Comparison of ENCODE assay signal across 1 cellular context in the genomic region with DNA sequence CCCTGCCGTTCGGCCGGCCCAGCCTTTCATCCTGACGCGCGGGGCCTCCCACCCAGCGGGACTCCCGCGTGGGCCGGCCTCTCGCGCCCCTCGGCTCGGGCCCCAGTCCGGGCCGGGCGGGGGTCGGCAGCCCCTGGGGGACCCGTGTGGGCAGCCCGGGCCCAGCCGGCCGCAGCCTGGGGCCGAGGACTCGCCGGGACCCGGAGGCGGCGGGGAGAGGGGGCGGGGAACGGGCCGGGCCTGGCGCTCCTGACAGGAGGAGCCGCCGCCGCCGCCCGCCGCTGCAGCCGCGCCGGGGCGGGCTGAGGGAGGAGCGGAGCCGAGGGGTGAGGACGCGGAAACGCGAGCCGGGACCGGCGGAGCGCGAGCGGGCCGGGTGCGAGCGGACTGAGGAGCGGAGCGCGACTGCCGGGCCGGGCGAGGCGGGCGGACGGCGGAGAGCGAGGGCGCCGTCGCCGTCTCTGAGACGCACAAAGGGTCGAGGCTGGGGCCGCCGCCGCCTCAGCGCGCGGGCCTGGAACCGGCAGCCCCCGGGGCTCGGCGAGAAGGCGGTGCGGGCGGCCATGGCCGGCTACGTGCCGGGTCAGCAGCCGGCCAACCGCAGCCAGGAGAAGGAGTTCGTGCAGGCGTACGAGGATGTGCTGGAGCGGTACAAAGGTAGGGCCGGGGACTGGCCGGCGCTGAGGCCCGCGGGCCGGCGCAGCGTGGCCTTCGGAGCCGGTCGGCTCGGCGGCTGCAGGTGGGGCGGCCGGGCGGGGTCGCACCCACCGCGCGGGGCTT.
TF ChIP-seq lines count a peak whose summit lies in the region.

No MANE protein-coding gene starts in this region.

TF ChIP-seq in K562, 482 proteins besides CTCF, POLR2A, EP300 and RAD21 (continued from another document and continues in another):
- TF ChIP-seq, protein P1, sequence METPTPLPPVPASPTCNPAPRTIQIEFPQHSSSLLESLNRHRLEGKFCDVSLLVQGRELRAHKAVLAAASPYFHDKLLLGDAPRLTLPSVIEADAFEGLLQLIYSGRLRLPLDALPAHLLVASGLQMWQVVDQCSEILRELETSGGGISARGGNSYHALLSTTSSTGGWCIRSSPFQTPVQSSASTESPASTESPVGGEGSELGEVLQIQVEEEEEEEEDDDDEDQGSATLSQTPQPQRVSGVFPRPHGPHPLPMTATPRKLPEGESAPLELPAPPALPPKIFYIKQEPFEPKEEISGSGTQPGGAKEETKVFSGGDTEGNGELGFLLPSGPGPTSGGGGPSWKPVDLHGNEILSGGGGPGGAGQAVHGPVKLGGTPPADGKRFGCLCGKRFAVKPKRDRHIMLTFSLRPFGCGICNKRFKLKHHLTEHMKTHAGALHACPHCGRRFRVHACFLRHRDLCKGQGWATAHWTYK (CRISPR knock-in tag; IDR thresholded peaks at IDR 0.05): 0 out of 2 replicates have a peak, but pooled peaks have one; percentile 8
- TF ChIP-seq FIP1L1 (IDR thresholded peaks at IDR 0.05; ENCODE audit: low read depth, low read length, poor library complexity, severe bottlenecking) (no peak), SUPT5H (IDR thresholded peaks at IDR 0.05) (no peak), GATAD2B (IDR thresholded peaks at IDR 0.05; ENCODE audit: borderline replicate concordance) (peak; percentile 89), CHD4 (IDR thresholded peaks at IDR 0.05; ENCODE audit: insufficient read depth, insufficient replicate concordance, low read depth, low read length, poor library complexity, severe bottlenecking) (no peak), SAP30 (IDR thresholded peaks at IDR 0.05; ENCODE audit: borderline replicate concordance, insufficient read depth, low read depth, low read length, poor library complexity, severe bottlenecking) (peak; percentile 88), U2AF2 (optimal IDR thresholded peaks at IDR 0.05; ENCODE audit: low read depth, low read length) (no peak), CREM (IDR thresholded peaks at IDR 0.05; ENCODE audit: low read depth) (peak; percentile 44; the same call in 1 of the 2 replicates), YY1 (IDR thresholded peaks at IDR 0.05; ENCODE audit: borderline replicate concordance in 1 of 3, control insufficient read depth in 1 of 3, extremely low read depth in 1 of 3, insufficient read depth in 3 of 3, insufficient read length in 1 of 3, insufficient replicate concordance in 2 of 3, low read depth in 1 of 3, low read length in 2 of 3) (peak; percentile 21 to 83 (median 70)), PCBP1 (IDR thresholded peaks at IDR 0.05; ENCODE audit: low read depth, low read length, poor library complexity, severe bottlenecking) (no peak), ZNF217 (CRISPR knock-in tag; IDR thresholded peaks at IDR 0.05) (no peak), MTA1 (IDR thresholded peaks at IDR 0.05; ENCODE audit: borderline replicate concordance) (no peak), LCOR (CRISPR knock-in tag; IDR thresholded peaks at IDR 0.05) (no peak), NFRKB (IDR thresholded peaks at IDR 0.05; ENCODE audit: low read depth) (no peak), ZNF583 (CRISPR knock-in tag; IDR thresholded peaks at IDR 0.05) (no peak), ZNF140 (CRISPR knock-in tag; IDR thresholded peaks at IDR 0.05) (no peak), ZNF165 (CRISPR knock-in tag; IDR thresholded peaks at IDR 0.05; ENCODE audit: borderline replicate concordance) (no peak), SIN3B (IDR thresholded peaks at IDR 0.05; ENCODE audit: low read depth) (no peak; the same call in none of the 2 replicates), RBM39 (optimal IDR thresholded peaks at IDR 0.05; ENCODE audit: low read depth, low read length) (no peak), RBM25 (IDR thresholded peaks at IDR 0.05; ENCODE audit: low read depth, low read length, severe bottlenecking) (peak; percentile 8), RBM15 (IDR thresholded peaks at IDR 0.05; ENCODE audit: insufficient read depth, low read length) (no peak), MCM7 (IDR thresholded peaks at IDR 0.05) (no peak), SRSF3 (IDR thresholded peaks at IDR 0.05; ENCODE audit: insufficient read depth, low read length) (no peak), ZKSCAN1 (IDR thresholded peaks at IDR 0.05; ENCODE audit: low read depth, low read length) (no peak), DMBX1 (CRISPR knock-in tag; IDR thresholded peaks at IDR 0.05; ENCODE audit: borderline replicate concordance) (no peak), EWSR1 (IDR thresholded peaks at IDR 0.05; ENCODE audit: borderline replicate concordance, low read depth, partially characterized antibody) (no peak), SAFB (IDR thresholded peaks at IDR 0.05; ENCODE audit: borderline replicate concordance, low read depth, low read length) (0 out of 2 replicates have a peak, but pooled peaks have one; percentile 37), GTF2A2 (tag; IDR thresholded peaks at IDR 0.05) (no peak), MED1 (CRISPR knock-in tag; IDR thresholded peaks at IDR 0.05; ENCODE audit: borderline replicate concordance) (peak; percentile 82; the same call in 1 of the 2 replicates), STAT5A (IDR thresholded peaks at IDR 0.05; ENCODE audit: borderline replicate concordance, low read length) (no peak), SREBF1 (IDR thresholded peaks at IDR 0.05; ENCODE audit: borderline replicate concordance, low read depth, low read length) (no peak), CCNT2 (IDR thresholded peaks at IDR 0.05; ENCODE audit: borderline replicate concordance, extremely low read depth, insufficient read length, low read depth, low read length) (peak; percentile 65), SMARCC2 (IDR thresholded peaks at IDR 0.05; ENCODE audit: low read depth) (no peak), ZNF3 (CRISPR knock-in tag; IDR thresholded peaks at IDR 0.05) (no peak), NFIX (CRISPR knock-in tag; IDR thresholded peaks at IDR 0.05; ENCODE audit: low read depth) (no peak), ZNF253 (CRISPR knock-in tag; conservative IDR thresholded peaks at IDR 0.05) (no peak)
- TF ChIP-seq, protein P2, sequence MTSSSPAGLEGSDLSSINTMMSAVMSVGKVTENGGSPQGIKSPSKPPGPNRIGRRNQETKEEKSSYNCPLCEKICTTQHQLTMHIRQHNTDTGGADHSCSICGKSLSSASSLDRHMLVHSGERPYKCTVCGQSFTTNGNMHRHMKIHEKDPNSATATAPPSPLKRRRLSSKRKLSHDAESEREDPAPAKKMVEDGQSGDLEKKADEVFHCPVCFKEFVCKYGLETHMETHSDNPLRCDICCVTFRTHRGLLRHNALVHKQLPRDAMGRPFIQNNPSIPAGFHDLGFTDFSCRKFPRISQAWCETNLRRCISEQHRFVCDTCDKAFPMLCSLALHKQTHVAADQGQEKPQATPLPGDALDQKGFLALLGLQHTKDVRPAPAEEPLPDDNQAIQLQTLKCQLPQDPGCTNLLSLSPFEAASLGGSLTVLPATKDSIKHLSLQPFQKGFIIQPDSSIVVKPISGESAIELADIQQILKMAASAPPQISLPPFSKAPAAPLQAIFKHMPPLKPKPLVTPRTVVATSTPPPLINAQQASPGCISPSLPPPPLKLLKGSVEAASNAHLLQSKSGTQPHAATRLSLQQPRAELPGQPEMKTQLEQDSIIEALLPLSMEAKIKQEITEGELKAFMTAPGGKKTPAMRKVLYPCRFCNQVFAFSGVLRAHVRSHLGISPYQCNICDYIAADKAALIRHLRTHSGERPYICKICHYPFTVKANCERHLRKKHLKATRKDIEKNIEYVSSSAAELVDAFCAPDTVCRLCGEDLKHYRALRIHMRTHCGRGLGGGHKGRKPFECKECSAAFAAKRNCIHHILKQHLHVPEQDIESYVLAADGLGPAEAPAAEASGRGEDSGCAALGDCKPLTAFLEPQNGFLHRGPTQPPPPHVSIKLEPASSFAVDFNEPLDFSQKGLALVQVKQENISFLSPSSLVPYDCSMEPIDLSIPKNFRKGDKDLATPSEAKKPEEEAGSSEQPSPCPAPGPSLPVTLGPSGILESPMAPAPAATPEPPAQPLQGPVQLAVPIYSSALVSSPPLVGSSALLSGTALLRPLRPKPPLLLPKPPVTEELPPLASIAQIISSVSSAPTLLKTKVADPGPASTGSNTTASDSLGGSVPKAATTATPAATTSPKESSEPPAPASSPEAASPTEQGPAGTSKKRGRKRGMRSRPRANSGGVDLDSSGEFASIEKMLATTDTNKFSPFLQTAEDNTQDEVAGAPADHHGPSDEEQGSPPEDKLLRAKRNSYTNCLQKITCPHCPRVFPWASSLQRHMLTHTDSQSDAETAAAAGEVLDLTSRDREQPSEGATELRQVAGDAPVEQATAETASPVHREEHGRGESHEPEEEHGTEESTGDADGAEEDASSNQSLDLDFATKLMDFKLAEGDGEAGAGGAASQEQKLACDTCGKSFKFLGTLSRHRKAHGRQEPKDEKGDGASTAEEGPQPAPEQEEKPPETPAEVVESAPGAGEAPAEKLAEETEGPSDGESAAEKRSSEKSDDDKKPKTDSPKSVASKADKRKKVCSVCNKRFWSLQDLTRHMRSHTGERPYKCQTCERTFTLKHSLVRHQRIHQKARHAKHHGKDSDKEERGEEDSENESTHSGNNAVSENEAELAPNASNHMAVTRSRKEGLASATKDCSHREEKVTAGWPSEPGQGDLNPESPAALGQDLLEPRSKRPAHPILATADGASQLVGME (CRISPR knock-in tag; IDR thresholded peaks at IDR 0.05): no peak
- TF ChIP-seq, protein P3, sequence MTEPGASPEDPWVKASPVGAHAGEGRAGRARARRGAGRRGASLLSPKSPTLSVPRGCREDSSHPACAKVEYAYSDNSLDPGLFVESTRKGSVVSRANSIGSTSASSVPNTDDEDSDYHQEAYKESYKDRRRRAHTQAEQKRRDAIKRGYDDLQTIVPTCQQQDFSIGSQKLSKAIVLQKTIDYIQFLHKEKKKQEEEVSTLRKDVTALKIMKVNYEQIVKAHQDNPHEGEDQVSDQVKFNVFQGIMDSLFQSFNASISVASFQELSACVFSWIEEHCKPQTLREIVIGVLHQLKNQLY (CRISPR knock-in tag; conservative IDR thresholded peaks at IDR 0.05): no peak
- TF ChIP-seq, protein P4, sequence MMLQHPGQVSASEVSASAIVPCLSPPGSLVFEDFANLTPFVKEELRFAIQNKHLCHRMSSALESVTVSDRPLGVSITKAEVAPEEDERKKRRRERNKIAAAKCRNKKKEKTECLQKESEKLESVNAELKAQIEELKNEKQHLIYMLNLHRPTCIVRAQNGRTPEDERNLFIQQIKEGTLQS (IDR thresholded peaks at IDR 0.05): no peak
- TF ChIP-seq, protein P4 (CRISPR knock-in tag; conservative IDR thresholded peaks at IDR 0.05): no peak
- TF ChIP-seq, protein P5, sequence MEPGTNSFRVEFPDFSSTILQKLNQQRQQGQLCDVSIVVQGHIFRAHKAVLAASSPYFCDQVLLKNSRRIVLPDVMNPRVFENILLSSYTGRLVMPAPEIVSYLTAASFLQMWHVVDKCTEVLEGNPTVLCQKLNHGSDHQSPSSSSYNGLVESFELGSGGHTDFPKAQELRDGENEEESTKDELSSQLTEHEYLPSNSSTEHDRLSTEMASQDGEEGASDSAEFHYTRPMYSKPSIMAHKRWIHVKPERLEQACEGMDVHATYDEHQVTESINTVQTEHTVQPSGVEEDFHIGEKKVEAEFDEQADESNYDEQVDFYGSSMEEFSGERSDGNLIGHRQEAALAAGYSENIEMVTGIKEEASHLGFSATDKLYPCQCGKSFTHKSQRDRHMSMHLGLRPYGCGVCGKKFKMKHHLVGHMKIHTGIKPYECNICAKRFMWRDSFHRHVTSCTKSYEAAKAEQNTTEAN (CRISPR knock-in tag; IDR thresholded peaks at IDR 0.05): no peak
- TF ChIP-seq, protein P6, sequence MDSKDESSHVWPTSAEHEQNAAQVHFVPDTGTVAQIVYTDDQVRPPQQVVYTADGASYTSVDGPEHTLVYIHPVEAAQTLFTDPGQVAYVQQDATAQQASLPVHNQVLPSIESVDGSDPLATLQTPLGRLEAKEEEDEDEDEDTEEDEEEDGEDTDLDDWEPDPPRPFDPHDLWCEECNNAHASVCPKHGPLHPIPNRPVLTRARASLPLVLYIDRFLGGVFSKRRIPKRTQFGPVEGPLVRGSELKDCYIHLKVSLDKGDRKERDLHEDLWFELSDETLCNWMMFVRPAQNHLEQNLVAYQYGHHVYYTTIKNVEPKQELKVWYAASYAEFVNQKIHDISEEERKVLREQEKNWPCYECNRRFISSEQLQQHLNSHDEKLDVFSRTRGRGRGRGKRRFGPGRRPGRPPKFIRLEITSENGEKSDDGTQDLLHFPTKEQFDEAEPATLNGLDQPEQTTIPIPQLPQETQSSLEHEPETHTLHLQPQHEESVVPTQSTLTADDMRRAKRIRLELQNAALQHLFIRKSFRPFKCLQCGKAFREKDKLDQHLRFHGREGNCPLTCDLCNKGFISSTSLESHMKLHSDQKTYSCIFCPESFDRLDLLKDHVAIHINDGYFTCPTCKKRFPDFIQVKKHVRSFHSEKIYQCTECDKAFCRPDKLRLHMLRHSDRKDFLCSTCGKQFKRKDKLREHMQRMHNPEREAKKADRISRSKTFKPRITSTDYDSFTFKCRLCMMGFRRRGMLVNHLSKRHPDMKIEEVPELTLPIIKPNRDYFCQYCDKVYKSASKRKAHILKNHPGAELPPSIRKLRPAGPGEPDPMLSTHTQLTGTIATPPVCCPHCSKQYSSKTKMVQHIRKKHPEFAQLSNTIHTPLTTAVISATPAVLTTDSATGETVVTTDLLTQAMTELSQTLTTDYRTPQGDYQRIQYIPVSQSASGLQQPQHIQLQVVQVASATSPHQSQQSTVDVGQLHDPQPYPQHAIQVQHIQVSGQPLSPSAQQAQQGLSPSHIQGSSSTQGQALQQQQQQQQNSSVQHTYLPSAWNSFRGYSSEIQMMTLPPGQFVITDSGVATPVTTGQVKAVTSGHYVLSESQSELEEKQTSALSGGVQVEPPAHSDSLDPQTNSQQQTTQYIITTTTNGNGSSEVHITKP (IDR thresholded peaks at IDR 0.05; ENCODE audit: partially characterized antibody): no peak
- TF ChIP-seq, protein P7, sequence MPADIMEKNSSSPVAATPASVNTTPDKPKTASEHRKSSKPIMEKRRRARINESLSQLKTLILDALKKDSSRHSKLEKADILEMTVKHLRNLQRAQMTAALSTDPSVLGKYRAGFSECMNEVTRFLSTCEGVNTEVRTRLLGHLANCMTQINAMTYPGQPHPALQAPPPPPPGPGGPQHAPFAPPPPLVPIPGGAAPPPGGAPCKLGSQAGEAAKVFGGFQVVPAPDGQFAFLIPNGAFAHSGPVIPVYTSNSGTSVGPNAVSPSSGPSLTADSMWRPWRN (IDR thresholded peaks at IDR 0.05; ENCODE audit: low read depth): no peak
- TF ChIP-seq, protein P8, sequence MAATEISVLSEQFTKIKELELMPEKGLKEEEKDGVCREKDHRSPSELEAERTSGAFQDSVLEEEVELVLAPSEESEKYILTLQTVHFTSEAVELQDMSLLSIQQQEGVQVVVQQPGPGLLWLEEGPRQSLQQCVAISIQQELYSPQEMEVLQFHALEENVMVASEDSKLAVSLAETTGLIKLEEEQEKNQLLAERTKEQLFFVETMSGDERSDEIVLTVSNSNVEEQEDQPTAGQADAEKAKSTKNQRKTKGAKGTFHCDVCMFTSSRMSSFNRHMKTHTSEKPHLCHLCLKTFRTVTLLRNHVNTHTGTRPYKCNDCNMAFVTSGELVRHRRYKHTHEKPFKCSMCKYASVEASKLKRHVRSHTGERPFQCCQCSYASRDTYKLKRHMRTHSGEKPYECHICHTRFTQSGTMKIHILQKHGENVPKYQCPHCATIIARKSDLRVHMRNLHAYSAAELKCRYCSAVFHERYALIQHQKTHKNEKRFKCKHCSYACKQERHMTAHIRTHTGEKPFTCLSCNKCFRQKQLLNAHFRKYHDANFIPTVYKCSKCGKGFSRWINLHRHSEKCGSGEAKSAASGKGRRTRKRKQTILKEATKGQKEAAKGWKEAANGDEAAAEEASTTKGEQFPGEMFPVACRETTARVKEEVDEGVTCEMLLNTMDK (IDR thresholded peaks at IDR 0.05; ENCODE audit: borderline replicate concordance, insufficient read depth, low read depth, low read length, poor library complexity, severe bottlenecking): no peak
